ENCODE assay signal across 12 cellular contexts in genomic region chr6:84522135-84522535, GRCh38.
DNase-seq lines count a peak whose midpoint lies in the region; ATAC-seq, FAIRE-seq and TF ChIP-seq lines count a peak whose summit lies in the region.
"Had no signal": no experiment of that assay in that cellular context is flagged by ENCODE, and none has a peak within 500 bp of the region (broad histone marks: within the 10 kb centered on the region; RNA-seq: fewer than 3 reads in every experiment).

No MANE protein-coding gene starts in this region.

- H3K9ac ChIP-seq in GM12878 (ENCODE audit: control insufficient read depth, insufficient read depth, low read length), result no peak overlapping the region

- H3K36me3 ChIP-seq in GM12878 (ENCODE audit: control insufficient read depth in 2 of 2, insufficient read depth in 2 of 2, low read length in 1 of 2) (no peaks in the 10 kb centered on the region), kidney epithelial cell (ENCODE audit: control insufficient read depth, insufficient read depth, low read length) (no peaks in the 10 kb centered on the region)

- no peak overlapping the region for H3K4me2 ChIP-seq in GM12878 (ENCODE audit: control insufficient read depth, insufficient read depth)

- intact Hi-C loops in GM12878 (cut with micrococcal nuclease; ENCODE audit: unreplicated experiment), result no loop called here

- H3K27me3 Mint-ChIP-seq in HFFc6 (ENCODE audit: insufficient read depth), result no peaks in the 10 kb centered on the region
- H3K27me3 Mint-ChIP-seq: activated naive CD4-positive, alpha-beta T cell treated with anti-CD3 and anti-CD28 coated beads, Interleukin-2, amount 10 ng/mL, durations not matched to agents 7 days and 5 days; CD4-positive, CD25-positive, alpha-beta regulatory T cell had no signal

- no peak for FAIRE-seq in GM12878 (lab: Jason Lieb, UNC)

- TF ChIP-seq EP300 in GM12878 (IDR thresholded peaks at IDR 0.05; ENCODE audit: borderline replicate concordance in 1 of 2, control insufficient read depth in 1 of 2, low read depth in 2 of 2, low read length in 2 of 2), result no peak

- H3K9me3 ChIP-seq in GM12878 (replicated peaks; ENCODE audit: control insufficient read depth, insufficient read depth, low read length), result no peaks in the 10 kb centered on the region

- H3K4me3 Mint-ChIP-seq in HFFc6, result no peak overlapping the region
- H3K4me3 Mint-ChIP-seq: activated naive CD4-positive, alpha-beta T cell treated with anti-CD3 and anti-CD28 coated beads, Interleukin-2, amount 10 ng/mL, durations not matched to agents 7 days and 5 days; CD4-positive, CD25-positive, alpha-beta regulatory T cell had no signal

- no peaks in the 10 kb centered on the region for H3K9me3 Mint-ChIP-seq in HFFc6
- H3K9me3 Mint-ChIP-seq: activated naive CD4-positive, alpha-beta T cell treated with anti-CD3 and anti-CD28 coated beads, Interleukin-2, amount 10 ng/mL, durations not matched to agents 7 days and 5 days had no signal

- no peak overlapping the region for H2AFZ ChIP-seq in GM12878 (ENCODE audit: control insufficient read depth, low read depth, low read length)

- SMC1A ChIA-PET in GM12878 (lab: Charles Lee; ENCODE audit: uncharacterized antibody, unreplicated experiment), result no interaction called here

- CTCF ChIA-PET in AG04449 (lab: Yijun Ruan, JAX) (no interaction called here), GM12878 (lab: Yijun Ruan, JAX) (no interaction called here)

- H3K4me1 ChIP-seq in GM12878 (ENCODE audit: control insufficient read depth, insufficient read depth, low read length), result no peaks in the 10 kb centered on the region

- H3K36me3 Mint-ChIP-seq in HFFc6 (ENCODE audit: low read depth), result no peaks in the 10 kb centered on the region
- H3K36me3 Mint-ChIP-seq: activated naive CD4-positive, alpha-beta T cell treated with anti-CD3 and anti-CD28 coated beads, Interleukin-2, amount 10 ng/mL, durations not matched to agents 7 days and 5 days; CD4-positive, CD25-positive, alpha-beta regulatory T cell had no signal

- in situ Hi-C loops in GM12878 (cut with MboI), result no loop called here

- peak; percentile 36 for DNase-seq in AG04449 (ENCODE audit: low read depth, low spot score)
- DNase-seq in HFFc6, result peak; percentile 85
- no peak for DNase-seq in GM12878 (ENCODE audit: low read depth, low spot score)
- peak; percentile 81 for DNase-seq in kidney epithelial cell (ENCODE audit: low read depth)
- DNase-seq in GM19238 (ENCODE audit: insufficient read length, low spot score), result no peak
- DNase-seq in activated naive CD4-positive, alpha-beta T cell treated with anti-CD3 and anti-CD28 coated beads, Interleukin-2, amount 50 U/mL, for 16 hours, result no peak
- DNase-seq in hypothalamus (lab: John Stamatoyannopoulos, UW), result no peak
- DNase-seq: activated naive CD4-positive, alpha-beta T cell treated with anti-CD3 and anti-CD28 coated beads, Interleukin-2, amount 10 ng/mL, durations not matched to agents 7 days and 5 days; CD4-positive, CD25-positive, alpha-beta regulatory T cell; NCI-H1105 had no signal

- no peaks in the 10 kb centered on the region for H3K27me3 ChIP-seq in GM12878 (replicated peaks in 1 of 2; ENCODE audit: control insufficient read depth in 2 of 2, insufficient read depth in 2 of 2, low read length in 1 of 2)
- no peaks in the 10 kb centered on the region for H3K27me3 ChIP-seq in kidney epithelial cell (ENCODE audit: control insufficient read depth, insufficient read depth, low read length)

- RAD21 ChIA-PET in GM12878 (lab: Charles Lee; ENCODE audit: unreplicated experiment), result no interaction called here

- H3K4me3 ChIP-seq in AG04449 (ENCODE audit: low read depth, low read length) (no peak overlapping the region), GM12878 (no peak overlapping the region), kidney epithelial cell (ENCODE audit: low read depth, low read length) (no peak overlapping the region)

- H3K27ac ChIP-seq in GM12878 (ENCODE audit: control insufficient read depth, insufficient read depth), result no peak overlapping the region

- no peaks in the 10 kb centered on the region for H3K79me2 ChIP-seq in GM12878 (ENCODE audit: control insufficient read depth, insufficient read depth, low read length)

- H3K27ac Mint-ChIP-seq in HFFc6, result no peak overlapping the region
- H3K27ac Mint-ChIP-seq: activated naive CD4-positive, alpha-beta T cell treated with anti-CD3 and anti-CD28 coated beads, Interleukin-2, amount 10 ng/mL, durations not matched to agents 7 days and 5 days; CD4-positive, CD25-positive, alpha-beta regulatory T cell had no signal

- ATAC-seq in GM12878 (peak; percentile 63), HG03457 (IDR thresholded peaks at IDR 0.05; ENCODE audit: unreplicated experiment) (no peak)
- ATAC-seq: activated CD4-positive, CD25-positive, alpha-beta regulatory T cell treated with anti-CD3 and anti-CD28 coated beads, Interleukin-2, amount 50 U/mL, for 24 hours had no signal

- BruUV-seq in GM12878 (replicated peaks; lab: Mats Ljungman, UMichigan), result no TSS peak

- POLR2A ChIA-PET in AG04449 (lab: Yijun Ruan, JAX), result no interaction called here
- POLR2A ChIA-PET in GM12878 (lab: Charles Lee), result no interaction called here

- TF ChIP-seq POLR2A in GM12878 (IDR thresholded peaks at IDR 0.05; ENCODE audit: low read depth, low read length), result no peak

- TF ChIP-seq CTCF in AG04449 (IDR thresholded peaks at IDR 0.05; ENCODE audit: insufficient read depth, low read length, missing control alignments) (no peak), HFFc6 (IDR thresholded peaks at IDR 0.05) (no peak), GM12878 (IDR thresholded peaks at IDR 0.05 in 2 of 3, conservative IDR thresholded peaks at IDR 0.05 in 1 of 3; ENCODE audit: control insufficient read depth in 2 of 3, extremely low read depth in 1 of 3, insufficient read depth in 1 of 3, low read depth in 3 of 3, low read length in 3 of 3) (no peak), kidney epithelial cell (IDR thresholded peaks at IDR 0.05; ENCODE audit: insufficient read depth, low read length, poor library complexity, severe bottlenecking) (no peak)

- TF ChIP-seq RAD21 in GM12878 (IDR thresholded peaks at IDR 0.05; ENCODE audit: insufficient read depth, low read depth, low read length), result no peak

- no peaks in the 10 kb centered on the region for H4K20me1 ChIP-seq in GM12878 (ENCODE audit: control insufficient read depth, insufficient read depth)

- peaks cover 29% of the 10 kb centered on the region for H3K4me1 Mint-ChIP-seq in HFFc6 (ENCODE audit: low read depth)
- H3K4me1 Mint-ChIP-seq: activated naive CD4-positive, alpha-beta T cell treated with anti-CD3 and anti-CD28 coated beads, Interleukin-2, amount 10 ng/mL, durations not matched to agents 7 days and 5 days; CD4-positive, CD25-positive, alpha-beta regulatory T cell had no signal

TF ChIP-seq in GM12878, 131 proteins besides CTCF, POLR2A, EP300 and RAD21 (continues in another document):
- TF ChIP-seq ZNF384 (IDR thresholded peaks at IDR 0.05; ENCODE audit: borderline replicate concordance, low read depth, low read length), result no peak
- TF ChIP-seq, protein P1, sequence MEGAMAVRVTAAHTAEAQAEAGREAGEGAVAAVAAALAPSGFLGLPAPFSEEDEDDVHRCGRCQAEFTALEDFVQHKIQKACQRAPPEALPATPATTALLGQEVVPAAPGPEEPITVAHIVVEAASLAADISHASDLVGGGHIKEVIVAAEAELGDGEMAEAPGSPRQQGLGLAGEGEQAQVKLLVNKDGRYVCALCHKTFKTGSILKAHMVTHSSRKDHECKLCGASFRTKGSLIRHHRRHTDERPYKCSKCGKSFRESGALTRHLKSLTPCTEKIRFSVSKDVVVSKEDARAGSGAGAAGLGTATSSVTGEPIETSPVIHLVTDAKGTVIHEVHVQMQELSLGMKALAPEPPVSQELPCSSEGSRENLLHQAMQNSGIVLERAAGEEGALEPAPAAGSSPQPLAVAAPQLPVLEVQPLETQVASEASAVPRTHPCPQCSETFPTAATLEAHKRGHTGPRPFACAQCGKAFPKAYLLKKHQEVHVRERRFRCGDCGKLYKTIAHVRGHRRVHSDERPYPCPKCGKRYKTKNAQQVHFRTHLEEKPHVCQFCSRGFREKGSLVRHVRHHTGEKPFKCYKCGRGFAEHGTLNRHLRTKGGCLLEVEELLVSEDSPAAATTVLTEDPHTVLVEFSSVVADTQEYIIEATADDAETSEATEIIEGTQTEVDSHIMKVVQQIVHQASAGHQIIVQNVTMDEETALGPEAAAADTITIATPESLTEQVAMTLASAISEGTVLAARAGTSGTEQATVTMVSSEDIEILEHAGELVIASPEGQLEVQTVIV (IDR thresholded peaks at IDR 0.05; ENCODE audit: borderline replicate concordance, partially characterized antibody), result no peak
- no peak for TF ChIP-seq ZNF207 (IDR thresholded peaks at IDR 0.05; ENCODE audit: borderline replicate concordance)
- no peak for TF ChIP-seq NR2C1 (IDR thresholded peaks at IDR 0.05)
- TF ChIP-seq, protein P2, sequence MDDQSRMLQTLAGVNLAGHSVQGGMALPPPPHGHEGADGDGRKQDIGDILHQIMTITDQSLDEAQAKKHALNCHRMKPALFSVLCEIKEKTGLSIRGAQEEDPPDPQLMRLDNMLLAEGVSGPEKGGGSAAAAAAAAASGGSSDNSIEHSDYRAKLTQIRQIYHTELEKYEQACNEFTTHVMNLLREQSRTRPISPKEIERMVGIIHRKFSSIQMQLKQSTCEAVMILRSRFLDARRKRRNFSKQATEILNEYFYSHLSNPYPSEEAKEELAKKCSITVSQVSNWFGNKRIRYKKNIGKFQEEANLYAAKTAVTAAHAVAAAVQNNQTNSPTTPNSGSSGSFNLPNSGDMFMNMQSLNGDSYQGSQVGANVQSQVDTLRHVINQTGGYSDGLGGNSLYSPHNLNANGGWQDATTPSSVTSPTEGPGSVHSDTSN (IDR thresholded peaks at IDR 0.05; ENCODE audit: insufficient replicate concordance, low read depth, low read length), result no peak

Comparison
In these comparisons a context has a peak if more than half of its experiments do, and no peak if none do; other contexts are left out.
1. DNase-seq: peak in AG04449 (single experiment), HFFc6 (single experiment) and kidney epithelial cell (single experiment); none in GM12878 (single experiment), GM19238 (single experiment), activated naive CD4-positive, alpha-beta T cell treated with anti-CD3 and anti-CD28 coated beads, Interleukin-2, amount 50 U/mL, for 16 hours (single experiment) and hypothalamus (0 of 51).